In genomic region chr1:6743189-6744101, GRCh38 we compare ENCODE assay signal across 8 cellular contexts. TPM values are rescaled to one million over a fixed set of nuclear protein-coding genes. Genes with fewer than 3 reads are reported as not detected.
DNase-seq lines count a peak whose midpoint lies in the region; ATAC-seq and TF ChIP-seq lines count a peak whose summit lies in the region.

No MANE protein-coding gene starts in this region.

- H3K27ac Mint-ChIP-seq in activated CD4-positive, alpha-beta memory T cell treated with anti-CD3 and anti-CD28 coated beads for 36 hours: no peak overlapping the region

- H3K9me3 Mint-ChIP-seq in activated CD4-positive, alpha-beta memory T cell treated with anti-CD3 and anti-CD28 coated beads for 36 hours: no peaks in the 10 kb centered on the region

- H3K4me1 Mint-ChIP-seq in activated CD4-positive, alpha-beta memory T cell treated with anti-CD3 and anti-CD28 coated beads for 36 hours (ENCODE audit: low read depth): peaks cover 12% of the 10 kb centered on the region

- H3K36me3 Mint-ChIP-seq in activated CD4-positive, alpha-beta memory T cell treated with anti-CD3 and anti-CD28 coated beads for 36 hours: no peaks in the 10 kb centered on the region

- H3K27me3 Mint-ChIP-seq in activated CD4-positive, alpha-beta memory T cell treated with anti-CD3 and anti-CD28 coated beads for 36 hours: peaks cover 25% of the 10 kb centered on the region

- intact Hi-C loops in activated CD4-positive, alpha-beta memory T cell treated with anti-CD3 and anti-CD28 coated beads for 36 hours (cut with micrococcal nuclease): loop anchor here (2.0 to 5.0 kb wide), 2 partner anchors 41 to 141 kb away; partner anchors contain the start of genes CAMTA1 and KLHL21
- intact Hi-C loops in posterior vena cava (cut with DNase I): no loop called here

- no peak for TF ChIP-seq CTCF in foreskin fibroblast (IDR thresholded peaks at IDR 0.05; ENCODE audit: low read depth, low read length)

- H3K4me3 Mint-ChIP-seq in activated CD4-positive, alpha-beta memory T cell treated with anti-CD3 and anti-CD28 coated beads for 36 hours: no peak overlapping the region

- CTCF ChIA-PET in activated CD4-positive, alpha-beta memory T cell treated with anti-CD3 and anti-CD28 coated beads for 36 hours (lab: Charles Lee): interaction anchor here (0.8 to 1.2 kb wide), 2 partner anchors 24 to 34 kb away, joined by 3 read pairs; no protein-coding TSS in a partner anchor

- POLR2A ChIA-PET in activated CD4-positive, alpha-beta memory T cell treated with anti-CD3 and anti-CD28 coated beads for 36 hours (lab: Charles Lee): interaction anchor here (2.9 kb wide), 1 partner anchor 41 kb away, joined by 17 read pairs; the partner anchor contains the start of gene CAMTA1

- DNase-seq in COLO668 (lab: John Stamatoyannopoulos, UW; ENCODE audit: unreplicated experiment) (peak; percentile 43), foreskin fibroblast (peak; percentile 76 to 89), posterior vena cava (ENCODE audit: low spot score) (peak; percentile 79), DMS114 treated with DMSO at 0.1 percent for 48 hours (lab: John Stamatoyannopoulos, UW; ENCODE audit: unreplicated experiment) (no peak), DMS53 treated with DMSO at 0.1 percent for 48 hours (lab: John Stamatoyannopoulos, UW; ENCODE audit: unreplicated experiment) (no peak)
- peak; percentile 34 for DNase-seq in activated CD4-positive, alpha-beta memory T cell treated with anti-CD3 and anti-CD28 coated beads for 36 hours

- ATAC-seq in HG03442 (IDR thresholded peaks at IDR 0.05; ENCODE audit: unreplicated experiment): peak; percentile 39
- ATAC-seq in GM19328 (IDR thresholded peaks at IDR 0.05; ENCODE audit: unreplicated experiment): no peak

- H3K4me3 ChIP-seq in foreskin fibroblast (ENCODE audit: low read depth in 1 of 2, low read length in 2 of 2): peak overlapping the region in 1 of 2 donors; percentile 13

RNA-seq across cellular contexts. Expression of gene CAMTA1, which starts 41.8 kb away (rescaled TPM):
- total RNA-seq in activated CD4-positive, alpha-beta memory T cell treated with anti-CD3 and anti-CD28 coated beads for 36 hours: 10 to 100 TPM; 64.7 to 68.9 TPM
- total RNA-seq in posterior vena cava: 10 to 100 TPM; 65.1 to 76.4 TPM

RNA-seq across cellular contexts. Expression of gene DNAJC11, which starts 41.8 kb away (rescaled TPM):
- total RNA-seq in activated CD4-positive, alpha-beta memory T cell treated with anti-CD3 and anti-CD28 coated beads for 36 hours: 10 to 100 TPM; 35.5 to 38.3 TPM
- 10 to 100 TPM; 24.6 TPM for total RNA-seq in posterior vena cava

Comparison
In these comparisons a context has a peak if more than half of its experiments do, and no peak if none do; other contexts are left out.
1. DNase-seq: peak in COLO668 (single experiment), activated CD4-positive, alpha-beta memory T cell treated with anti-CD3 and anti-CD28 coated beads for 36 hours (single experiment), foreskin fibroblast (2 of 2) and posterior vena cava (single experiment); none in DMS114 treated with DMSO at 0.1 percent for 48 hours (single experiment) and DMS53 treated with DMSO at 0.1 percent for 48 hours (single experiment).